ENCODE assay signal across 33 cellular contexts in genomic region chr14:52429451-52429850, GRCh38.
"Had no signal": no experiment of that assay in that cellular context is flagged by ENCODE, and none has a peak within 500 bp of the region (broad histone marks: within the 10 kb centered on the region; RNA-seq: fewer than 3 reads in every experiment).

No MANE protein-coding gene starts in this region.

- H3K27ac ChIP-seq: brain microvascular endothelial cell, epithelial cell of prostate, esophagus squamous epithelium, heart right ventricle, hepatocyte, VCaP had no signal

- DNase-seq: activated CD4-positive, alpha-beta memory T cell treated with anti-CD3 and anti-CD28 coated beads, Interleukin-2, amount 10 ng/mL, durations not matched to agents 7 days and 5 days; activated CD4-positive, alpha-beta T cell treated with anti-CD3 and anti-CD28 coated beads for 1 hour; activated CD4-positive, alpha-beta T cell treated with anti-CD3 and anti-CD28 coated beads for 4 hours; activated CD4-positive, alpha-beta T cell treated with anti-CD3 and anti-CD28 coated beads, Interleukin-2, amount 10 ng/mL, durations not matched to agents 7 days and 5 days; activated CD4-positive, alpha-beta T cell treated with anti-CD3 and anti-CD28 coated beads, Interleukin-2, amount 50 U/mL, for 4 hours; activated CD8-positive, alpha-beta memory T cell treated with anti-CD3 and anti-CD28 coated beads, Interleukin-2, amount 50 U/mL, for 48 hours; activated effector memory CD4-positive, alpha-beta T cell treated with Interleukin-2 at 50 U/mL for 16 hours; activated gamma-delta T cell treated with Interleukin-2 at 50 U/mL for 16 hours; activated naive CD4-positive, alpha-beta T cell treated with anti-CD3 and anti-CD28 coated beads, Interleukin-2, amount 50 U/mL, for 16 hours; activated naive CD4-positive, alpha-beta T cell treated with Interleukin-2 at 50 U/mL for 16 hours; activated T-cell treated with anti-CD3 and anti-CD28 coated beads for 4 hours; activated T-cell treated with anti-CD3 and anti-CD28 coated beads, Interleukin-2, amount 50 U/mL, for 24 hours; amniotic stem cell; anterior cingulate cortex; brain microvascular endothelial cell; caudate nucleus; cortex of kidney; dermis blood vessel endothelial cell; effector CD4-positive, alpha-beta T cell; effector memory CD8-positive, alpha-beta T cell; esophagus squamous epithelium; heart right ventricle; T-helper 2 cell had no signal

- H3K27me3 ChIP-seq: brain microvascular endothelial cell, esophagus squamous epithelium, heart right ventricle, hepatocyte had no signal

- H3K4me1 ChIP-seq: esophagus squamous epithelium, heart right ventricle had no signal

- H3K9me3 Mint-ChIP-seq: activated CD4-positive, alpha-beta memory T cell treated with anti-CD3 and anti-CD28 coated beads, Interleukin-2, amount 10 ng/mL, durations not matched to agents 7 days and 5 days; activated CD4-positive, alpha-beta T cell treated with anti-CD3 and anti-CD28 coated beads, Interleukin-2, amount 10 ng/mL, durations not matched to agents 7 days and 5 days; activated T-cell treated with anti-CD3 and anti-CD28 coated beads, Interleukin-2, amount 50 U/mL, for 24 hours; activated T-helper 17 cell treated with anti-CD3 and anti-CD28 coated beads, Interleukin-2, amount 50 U/mL, for 72 hours; effector memory CD8-positive, alpha-beta T cell; WTC11 had no signal

- H3K4me1 Mint-ChIP-seq: activated CD4-positive, alpha-beta T cell treated with anti-CD3 and anti-CD28 coated beads, Interleukin-2, amount 10 ng/mL, durations not matched to agents 7 days and 5 days; WTC11 had no signal

- H3K27me3 Mint-ChIP-seq: activated CD4-positive, alpha-beta T cell treated with anti-CD3 and anti-CD28 coated beads, Interleukin-2, amount 10 ng/mL, durations not matched to agents 7 days and 5 days; activated naive CD8-positive, alpha-beta T cell; activated T-cell treated with anti-CD3 and anti-CD28 coated beads, Interleukin-2, amount 50 U/mL, for 24 hours; activated T-helper 17 cell treated with anti-CD3 and anti-CD28 coated beads, Interleukin-2, amount 50 U/mL, for 72 hours; effector memory CD8-positive, alpha-beta T cell had no signal

- H3K9me3 ChIP-seq: esophagus squamous epithelium, heart right ventricle had no signal

- H3K36me3 ChIP-seq: brain microvascular endothelial cell had no signal

- FAIRE-seq: astrocyte, colon, frontal cortex, TTC549 had no signal

- H3K36me3 Mint-ChIP-seq: WTC11 had no signal

- H3K4me3 ChIP-seq: esophagus squamous epithelium, heart right ventricle, hepatocyte had no signal

- H3K4me3 Mint-ChIP-seq: activated CD4-positive, alpha-beta memory T cell treated with anti-CD3 and anti-CD28 coated beads, Interleukin-2, amount 10 ng/mL, durations not matched to agents 7 days and 5 days; activated CD4-positive, alpha-beta T cell treated with anti-CD3 and anti-CD28 coated beads, Interleukin-2, amount 10 ng/mL, durations not matched to agents 7 days and 5 days; activated naive CD8-positive, alpha-beta T cell; activated T-cell treated with anti-CD3 and anti-CD28 coated beads, Interleukin-2, amount 50 U/mL, for 24 hours; activated T-helper 17 cell treated with anti-CD3 and anti-CD28 coated beads, Interleukin-2, amount 50 U/mL, for 72 hours; effector memory CD8-positive, alpha-beta T cell; WTC11 had no signal

- H3K27ac Mint-ChIP-seq: activated CD4-positive, alpha-beta memory T cell treated with anti-CD3 and anti-CD28 coated beads, Interleukin-2, amount 10 ng/mL, durations not matched to agents 7 days and 5 days; activated CD4-positive, alpha-beta T cell treated with anti-CD3 and anti-CD28 coated beads, Interleukin-2, amount 10 ng/mL, durations not matched to agents 7 days and 5 days; activated naive CD8-positive, alpha-beta T cell; activated T-cell treated with anti-CD3 and anti-CD28 coated beads, Interleukin-2, amount 50 U/mL, for 24 hours; activated T-helper 17 cell treated with anti-CD3 and anti-CD28 coated beads, Interleukin-2, amount 50 U/mL, for 72 hours; WTC11 had no signal

- ATAC-seq: activated T-helper 17 cell treated with anti-CD3 and anti-CD28 coated beads, Interleukin-2, amount 50 U/mL, for 72 hours; effector memory CD8-positive, alpha-beta T cell; heart right ventricle; WTC11 had no signal
